8 cellular contexts compared by ENCODE assay signal in genomic region chr4:183444953-183445543, GRCh38. TPM values are rescaled to one million over a fixed set of nuclear protein-coding genes. Genes with fewer than 3 reads are reported as not detected.
DNase-seq lines count a peak whose midpoint lies in the region; ATAC-seq lines count a peak whose summit lies in the region.

No MANE protein-coding gene starts in this region.

- ATAC-seq in GM21447 (IDR thresholded peaks at IDR 0.05; ENCODE audit: unreplicated experiment) (peak; percentile 30), left cardiac atrium (peak; percentile 12 to 23)

- no peaks in the 10 kb centered on the region for H3K9me3 ChIP-seq in HUES6 (ENCODE audit: control insufficient read depth, insufficient read depth, low read depth, low read length)

- peak overlapping the region; percentile 99 for H3K27ac Mint-ChIP-seq in activated T-helper 1 cell treated with anti-CD3 and anti-CD28 coated beads, Interleukin-12 subunit alpha, Interleukin-12 subunit beta, Interleukin-2, Interleukin-4 antibody, amounts not matched to agents 30 ng/mL and 10 ng/mL and 1 ng/mL, durations not matched to agents 14 hours and 24 hours and 36 hours

- H3K36me3 Mint-ChIP-seq in activated T-helper 1 cell treated with anti-CD3 and anti-CD28 coated beads, Interleukin-12 subunit alpha, Interleukin-12 subunit beta, Interleukin-2, Interleukin-4 antibody, amounts not matched to agents 30 ng/mL and 10 ng/mL and 1 ng/mL, durations not matched to agents 14 hours and 24 hours and 36 hours (ENCODE audit: low read depth) = peaks cover 40% of the 10 kb centered on the region

- H3K4me1 ChIP-seq in HUES6 (ENCODE audit: control insufficient read depth, insufficient read depth, low read length) (peaks cover 12% of the 10 kb centered on the region; the same call in 1 of the 2 replicates), rectal smooth muscle tissue (ENCODE audit: control insufficient read depth, insufficient read depth, low read length) (peaks cover 19% of the 10 kb centered on the region)

- H3K9me3 Mint-ChIP-seq in activated T-helper 1 cell treated with anti-CD3 and anti-CD28 coated beads, Interleukin-12 subunit alpha, Interleukin-12 subunit beta, Interleukin-2, Interleukin-4 antibody, amounts not matched to agents 30 ng/mL and 10 ng/mL and 1 ng/mL, durations not matched to agents 14 hours and 24 hours and 36 hours = no peaks in the 10 kb centered on the region

- H3K4me3 Mint-ChIP-seq in activated T-helper 1 cell treated with anti-CD3 and anti-CD28 coated beads, Interleukin-12 subunit alpha, Interleukin-12 subunit beta, Interleukin-2, Interleukin-4 antibody, amounts not matched to agents 30 ng/mL and 10 ng/mL and 1 ng/mL, durations not matched to agents 14 hours and 24 hours and 36 hours = peak overlapping the region; percentile 99

- no peaks in the 10 kb centered on the region for H3K27me3 ChIP-seq in HUES6 (ENCODE audit: control insufficient read depth, insufficient read depth, low read length)
- H3K27me3 ChIP-seq in rectal smooth muscle tissue (ENCODE audit: control insufficient read depth, insufficient read depth, low read length) = no peaks in the 10 kb centered on the region

- intact Hi-C loops in activated T-helper 1 cell treated with anti-CD3 and anti-CD28 coated beads, Interleukin-12 subunit alpha, Interleukin-12 subunit beta, Interleukin-2, Interleukin-4 antibody, amounts not matched to agents 30 ng/mL and 10 ng/mL and 1 ng/mL, durations not matched to agents 14 hours and 24 hours and 36 hours (cut with micrococcal nuclease) = loop anchor here (1.0 to 5.0 kb wide), 12 partner anchors 28 to 1982 kb away; partner anchors contain the start of genes ACSL1, RWDD4, TRAPPC11 and WWC2
- intact Hi-C loops in left cardiac atrium (cut with DNase I) = no loop called here

- H3K27ac ChIP-seq in HUES6 (ENCODE audit: low read depth, low read length) = peak overlapping the region; percentile 95
- peak overlapping the region; percentile 93 for H3K27ac ChIP-seq in rectal smooth muscle tissue (ENCODE audit: low read depth, low read length)

- H3K4me1 Mint-ChIP-seq in activated T-helper 1 cell treated with anti-CD3 and anti-CD28 coated beads, Interleukin-12 subunit alpha, Interleukin-12 subunit beta, Interleukin-2, Interleukin-4 antibody, amounts not matched to agents 30 ng/mL and 10 ng/mL and 1 ng/mL, durations not matched to agents 14 hours and 24 hours and 36 hours (ENCODE audit: low read depth) = peaks cover 45% of the 10 kb centered on the region

- DNase-seq in NCI-H1694 treated with DMSO at 0.1 percent for 48 hours (lab: John Stamatoyannopoulos, UW) (peak; percentile 17), NCI-H1694 (lab: John Stamatoyannopoulos, UW) (no peak), left cardiac atrium (peak; percentile 51), GOT3 (lab: John Stamatoyannopoulos, UW) (no peak)
- DNase-seq in activated T-helper 1 cell treated with anti-CD3 and anti-CD28 coated beads, Interleukin-12 subunit alpha, Interleukin-12 subunit beta, Interleukin-2, Interleukin-4 antibody, amounts not matched to agents 30 ng/mL and 10 ng/mL and 1 ng/mL, durations not matched to agents 14 hours and 24 hours and 36 hours (ENCODE audit: low spot score) = no peak

- peak overlapping the region; percentile 93 for H3K9ac ChIP-seq in HUES6 (ENCODE audit: low read length)
- peak overlapping the region; percentile 98 for H3K9ac ChIP-seq in rectal smooth muscle tissue (ENCODE audit: low read length)

- H3K4me3 ChIP-seq in HUES6 (ENCODE audit: low read depth, low read length) = peak overlapping the region; percentile 96
- peak overlapping the region; percentile 94 for H3K4me3 ChIP-seq in rectal smooth muscle tissue (ENCODE audit: low read length)

- H3K27me3 Mint-ChIP-seq in activated T-helper 1 cell treated with anti-CD3 and anti-CD28 coated beads, Interleukin-12 subunit alpha, Interleukin-12 subunit beta, Interleukin-2, Interleukin-4 antibody, amounts not matched to agents 30 ng/mL and 10 ng/mL and 1 ng/mL, durations not matched to agents 14 hours and 24 hours and 36 hours (ENCODE audit: insufficient read depth) = peaks cover 2% of the 10 kb centered on the region

- H3K36me3 ChIP-seq in HUES6 (ENCODE audit: control insufficient read depth, insufficient read depth, low read length) = peaks cover 39% of the 10 kb centered on the region
- peaks cover 20% of the 10 kb centered on the region for H3K36me3 ChIP-seq in rectal smooth muscle tissue (ENCODE audit: control insufficient read depth, insufficient read depth, low read length)

RNA-seq across cellular contexts. Expression of gene CDKN2AIP, which starts 0.6 kb away (rescaled TPM):
- 23.9 and 24.1 TPM in 2 replicates for total RNA-seq in activated T-helper 1 cell treated with anti-CD3 and anti-CD28 coated beads, Interleukin-12 subunit alpha, Interleukin-12 subunit beta, Interleukin-2, Interleukin-4 antibody, amounts not matched to agents 30 ng/mL and 10 ng/mL and 1 ng/mL, durations not matched to agents 14 hours and 24 hours and 36 hours
- total RNA-seq in left cardiac atrium = 10 to 100 TPM in 1 of 2 donors, 1 to 10 TPM in 1; 8.7 to 11.2 TPM

RNA-seq across cellular contexts. Expression of gene ING2, which starts 59.8 kb away (rescaled TPM):
- 11.6 and 12.2 TPM in 2 replicates for total RNA-seq in activated T-helper 1 cell treated with anti-CD3 and anti-CD28 coated beads, Interleukin-12 subunit alpha, Interleukin-12 subunit beta, Interleukin-2, Interleukin-4 antibody, amounts not matched to agents 30 ng/mL and 10 ng/mL and 1 ng/mL, durations not matched to agents 14 hours and 24 hours and 36 hours
- total RNA-seq in left cardiac atrium = 1 to 10 TPM; 5.4 to 6.2 TPM

Comparison
In these comparisons a context has a peak if more than half of its experiments do, and no peak if none do; other contexts are left out.
1. DNase-seq: peak in NCI-H1694 treated with DMSO at 0.1 percent for 48 hours (single experiment) and left cardiac atrium (single experiment); none in NCI-H1694 (single experiment), activated T-helper 1 cell treated with anti-CD3 and anti-CD28 coated beads, Interleukin-12 subunit alpha, Interleukin-12 subunit beta, Interleukin-2, Interleukin-4 antibody, amounts not matched to agents 30 ng/mL and 10 ng/mL and 1 ng/mL, durations not matched to agents 14 hours and 24 hours and 36 hours (single experiment) and GOT3 (single experiment).